Comparison of ENCODE assay signal across 1 cellular context in genomic region chr10:88114368-88114767, GRCh38.
A peak's percentile ranks its signal among the peaks of the same experiment; 100 is the strongest.
TF ChIP-seq lines count a peak whose summit lies in the region.

No MANE protein-coding gene starts in this region.

TF ChIP-seq in K562, 482 proteins besides CTCF, POLR2A, EP300 and RAD21 (continued from another document and continues in another):
- TF ChIP-seq ZNF407 (IDR thresholded peaks at IDR 0.05; ENCODE audit: low read depth) (no peak), HDAC8 (tag; IDR thresholded peaks at IDR 0.05) (no peak), ZNF512 (tag; IDR thresholded peaks at IDR 0.05) (no peak), SMARCC2 (IDR thresholded peaks at IDR 0.05; ENCODE audit: low read depth) (no peak), TAF15 (IDR thresholded peaks at IDR 0.05; ENCODE audit: low read depth, low read length) (no peak), ZNF175 (CRISPR knock-in tag; IDR thresholded peaks at IDR 0.05; ENCODE audit: low read depth) (no peak), JUND (IDR thresholded peaks at IDR 0.05; ENCODE audit: borderline replicate concordance, low read depth, low read length) (0 out of 2 replicates have a peak, but pooled peaks have one; percentile 14), JUND (tag; IDR thresholded peaks at IDR 0.05; ENCODE audit: borderline replicate concordance, low read depth, low read length) (no peak), SOX6 (IDR thresholded peaks at IDR 0.05) (no peak), RREB1 (CRISPR knock-in tag; IDR thresholded peaks at IDR 0.05) (no peak), RBFOX2 (IDR thresholded peaks at IDR 0.05; ENCODE audit: low read depth, low read length) (no peak), FOXO4 (CRISPR knock-in tag; IDR thresholded peaks at IDR 0.05) (no peak), ZNF511 (CRISPR knock-in tag; IDR thresholded peaks at IDR 0.05) (no peak), GABPA (tag; conservative IDR thresholded peaks at IDR 0.05; ENCODE audit: low read depth) (peak; percentile 55), SMC3 (conservative IDR thresholded peaks at IDR 0.05; ENCODE audit: insufficient read depth, low read depth, low read length) (peak; percentile 75), CBFA2T3 (IDR thresholded peaks at IDR 0.05) (no peak), ZKSCAN8 (CRISPR knock-in tag; IDR thresholded peaks at IDR 0.05) (no peak), E2F4 (CRISPR knock-in tag; IDR thresholded peaks at IDR 0.05; ENCODE audit: low read depth) (no peak), DEAF1 (CRISPR knock-in tag; IDR thresholded peaks at IDR 0.05) (peak; percentile 53; the same call in 1 of the 2 replicates), PREB (CRISPR knock-in tag; IDR thresholded peaks at IDR 0.05) (no peak), TBP (optimal IDR thresholded peaks at IDR 0.05; ENCODE audit: low read depth, low read length) (no peak), ASH1L (IDR thresholded peaks at IDR 0.05; ENCODE audit: borderline replicate concordance, low read depth, partially characterized antibody) (no peak), HMG20B (CRISPR knock-in tag; IDR thresholded peaks at IDR 0.05) (no peak), L3MBTL2 (IDR thresholded peaks at IDR 0.05) (no peak), AFF4 (CRISPR knock-in tag; IDR thresholded peaks at IDR 0.05) (no peak)
